8 cellular contexts compared by ENCODE assay signal in the genomic region with DNA sequence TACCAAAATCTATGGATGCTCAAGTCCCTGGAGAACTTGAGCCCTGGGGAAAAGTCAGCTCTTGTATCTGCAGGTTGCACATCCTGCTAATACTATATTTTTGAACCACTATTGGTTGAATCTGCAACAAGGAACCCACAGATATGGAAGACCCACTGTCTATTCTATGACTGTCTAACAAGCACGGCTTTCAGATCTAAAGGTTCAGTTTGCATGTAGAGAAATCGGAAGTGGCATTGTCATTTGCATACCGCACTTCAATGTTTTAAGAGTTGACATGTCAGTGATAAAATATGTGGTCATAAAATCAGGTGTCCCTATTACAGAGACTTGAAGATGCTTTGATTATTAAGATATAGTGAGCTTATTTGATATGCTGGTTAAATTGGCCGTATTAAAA.
"Had no signal": no experiment of that assay in that cellular context is flagged by ENCODE, and none has a peak within 500 bp of the region (broad histone marks: within the 10 kb centered on the region; RNA-seq: fewer than 3 reads in every experiment).

No MANE protein-coding gene starts in this region.

- H3K36me3 ChIP-seq: HAP-1 had no signal

- H3K4me3 ChIP-seq: GM23248, HAP-1 had no signal

- FAIRE-seq: HepG2 had no signal

- H3K9me3 ChIP-seq: HAP-1 had no signal

- H3K4me1 ChIP-seq: HAP-1 had no signal

- H2AFZ ChIP-seq: GM23248 had no signal

- DNase-seq: GM23248, GOT3, H7, HFFc6 had no signal

- ATAC-seq: HCT116, HepG2 had no signal

- H3K27ac ChIP-seq: GM23248, HL-60 had no signal

- H3K9ac ChIP-seq: GM23248 had no signal
